ENCODE assay signal across 12 cellular contexts in the genomic region with DNA sequence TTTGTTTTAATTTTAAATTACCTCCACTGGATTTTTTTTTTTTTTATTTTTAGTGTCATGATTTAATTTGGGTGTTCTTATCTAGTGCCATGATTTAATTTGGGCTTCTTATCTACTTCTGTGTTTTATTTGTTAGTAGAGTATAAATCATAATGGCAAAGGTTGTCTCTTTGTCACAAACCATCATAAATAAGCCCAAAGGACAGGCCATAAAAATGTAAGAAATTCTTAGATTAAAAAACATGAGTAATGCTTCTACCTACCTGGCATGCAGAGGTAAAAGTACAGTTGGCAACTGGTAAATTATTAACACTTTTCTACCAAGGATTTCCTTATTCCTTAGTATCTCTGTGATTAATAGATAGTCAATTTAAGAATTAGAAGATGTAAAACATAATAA.
"Had no signal": no experiment of that assay in that cellular context is flagged by ENCODE, and none has a peak within 500 bp of the region (broad histone marks: within the 10 kb centered on the region; RNA-seq: fewer than 3 reads in every experiment).

No MANE protein-coding gene starts in this region.

- H3K4me3 ChIP-seq: heart right ventricle, right atrium auricular region, sigmoid colon, skin epidermis had no signal

- H3K4me1 ChIP-seq: sigmoid colon had no signal

- H3K27me3 ChIP-seq: heart right ventricle, neutrophil, right atrium auricular region, sigmoid colon had no signal

- H3K27ac ChIP-seq: heart right ventricle, neutrophil, right atrium auricular region, sigmoid colon, skin epidermis had no signal

- ATAC-seq: esophagus mucosa; heart right ventricle; naive thymus-derived CD8-positive, alpha-beta T cell had no signal

- H3K9me3 ChIP-seq: heart right ventricle, neutrophil, right atrium auricular region, sigmoid colon had no signal

- H3K36me3 ChIP-seq: heart right ventricle, neutrophil, right atrium auricular region, sigmoid colon had no signal

- H3K36me3 Mint-ChIP-seq: naive thymus-derived CD8-positive, alpha-beta T cell had no signal

- H3K9me3 Mint-ChIP-seq: naive thymus-derived CD8-positive, alpha-beta T cell had no signal

- H3K4me3 Mint-ChIP-seq: naive thymus-derived CD8-positive, alpha-beta T cell had no signal

- H3K27me3 Mint-ChIP-seq: naive thymus-derived CD8-positive, alpha-beta T cell had no signal

- DNase-seq: effector memory CD4-positive, alpha-beta T cell; heart right ventricle; mammary epithelial cell; naive thymus-derived CD8-positive, alpha-beta T cell; sigmoid colon; stimulated activated CD4-positive, alpha-beta T cell treated with anti-CD3 and anti-CD28 coated beads, Interleukin-2, amount 100 ng/mL, for 48 hours; stimulated activated naive CD4-positive, alpha-beta T cell treated with Interleukin-2 at 50 U/mL for 16 hours; trophoblast cell had no signal
